In genomic region chr1:161013591-161014513, GRCh38 we compare ENCODE assay signal across 1 cellular context.
TF ChIP-seq lines count a peak whose summit lies in the region.

No MANE protein-coding gene starts in this region.

TF ChIP-seq in HepG2, 621 proteins besides CTCF, POLR2A, EP300 and RAD21 (continued from another document and continues in another):
- TF ChIP-seq TIGD3 (CRISPR knock-in tag; IDR thresholded peaks at IDR 0.05; ENCODE audit: borderline replicate concordance) (0 out of 2 replicates have a peak, but pooled peaks have one; percentile 63), FUBP1 (CRISPR knock-in tag; IDR thresholded peaks at IDR 0.05; ENCODE audit: borderline replicate concordance) (0 out of 2 replicates have a peak, but pooled peaks have one; percentile 53), CENPT (CRISPR knock-in tag; IDR thresholded peaks at IDR 0.05; ENCODE audit: low read depth) (no peak), SCMH1 (CRISPR knock-in tag; IDR thresholded peaks at IDR 0.05; ENCODE audit: borderline replicate concordance) (no peak), DRAP1 (CRISPR knock-in tag; IDR thresholded peaks at IDR 0.05) (peak; percentile 83), MAF1 (CRISPR knock-in tag; IDR thresholded peaks at IDR 0.05; ENCODE audit: borderline replicate concordance) (no peak), ZNF556 (CRISPR knock-in tag; IDR thresholded peaks at IDR 0.05; ENCODE audit: borderline replicate concordance) (peak; percentile 97; the same call in 1 of the 2 replicates), SPEN (CRISPR knock-in tag; IDR thresholded peaks at IDR 0.05; ENCODE audit: low read depth) (peak; percentile 89), ZFP41 (CRISPR knock-in tag; IDR thresholded peaks at IDR 0.05; ENCODE audit: borderline replicate concordance) (no peak), ZNF749 (CRISPR knock-in tag; IDR thresholded peaks at IDR 0.05; ENCODE audit: borderline replicate concordance) (peak; percentile 20; the same call in 1 of the 2 replicates), MIER2 (CRISPR knock-in tag; IDR thresholded peaks at IDR 0.05) (peak; percentile 75), RELA (CRISPR knock-in tag; IDR thresholded peaks at IDR 0.05) (0 out of 2 replicates have a peak, but pooled peaks have one; percentile 47), CENPBD1 (CRISPR knock-in tag; IDR thresholded peaks at IDR 0.05; ENCODE audit: borderline replicate concordance, low read depth) (no peak), FOSL2 (CRISPR knock-in tag; IDR thresholded peaks at IDR 0.05) (peak; percentile 95), FOXO4 (CRISPR knock-in tag; conservative IDR thresholded peaks at IDR 0.05) (no peak), ZNF569 (CRISPR knock-in tag; IDR thresholded peaks at IDR 0.05; ENCODE audit: borderline replicate concordance) (no peak), ZFP1 (CRISPR knock-in tag; IDR thresholded peaks at IDR 0.05) (peak; percentile 92), ZBTB4 (CRISPR knock-in tag; IDR thresholded peaks at IDR 0.05; ENCODE audit: borderline replicate concordance) (peak; percentile 43; the same call in 1 of the 2 replicates), NFYC (CRISPR knock-in tag; IDR thresholded peaks at IDR 0.05) (peak; percentile 56; the same call in 1 of the 2 replicates), TEF (CRISPR knock-in tag; IDR thresholded peaks at IDR 0.05) (no peak; the same call in 1 of the 2 replicates), ZNF180 (CRISPR knock-in tag; IDR thresholded peaks at IDR 0.05; ENCODE audit: borderline replicate concordance, low read depth) (no peak), ZNF598 (CRISPR knock-in tag; IDR thresholded peaks at IDR 0.05; ENCODE audit: borderline replicate concordance) (no peak), ZNF619 (CRISPR knock-in tag; IDR thresholded peaks at IDR 0.05) (peak; percentile 92; the same call in 1 of the 2 replicates), ZNF234 (CRISPR knock-in tag; conservative IDR thresholded peaks at IDR 0.05) (no peak), ZNF567 (CRISPR knock-in tag; IDR thresholded peaks at IDR 0.05; ENCODE audit: borderline replicate concordance) (0 out of 2 replicates have a peak, but pooled peaks have one; percentile 57), GPBP1L1 (CRISPR knock-in tag; IDR thresholded peaks at IDR 0.05) (no peak), ZNF784 (CRISPR knock-in tag; IDR thresholded peaks at IDR 0.05; ENCODE audit: borderline replicate concordance) (no peak; the same call in 1 of the 2 replicates), SAP130 (CRISPR knock-in tag; IDR thresholded peaks at IDR 0.05; ENCODE audit: low read depth) (peak; percentile 97), KLF11 (CRISPR knock-in tag; IDR thresholded peaks at IDR 0.05) (peak; percentile 69; the same call in 1 of the 2 replicates), NR2C2 (CRISPR knock-in tag; IDR thresholded peaks at IDR 0.05; ENCODE audit: borderline replicate concordance) (peak; percentile 81; the same call in 1 of the 2 replicates), TOE1 (CRISPR knock-in tag; IDR thresholded peaks at IDR 0.05) (peak; percentile 56; the same call in 1 of the 2 replicates), KMT2B (CRISPR knock-in tag; IDR thresholded peaks at IDR 0.05) (peak; percentile 72), MXD3 (CRISPR knock-in tag; IDR thresholded peaks at IDR 0.05) (0 out of 2 replicates have a peak, but pooled peaks have one; percentile 54), ZNF576 (CRISPR knock-in tag; IDR thresholded peaks at IDR 0.05) (no peak), MED1 (CRISPR knock-in tag; IDR thresholded peaks at IDR 0.05) (peak; percentile 95), ZMYM2 (CRISPR knock-in tag; IDR thresholded peaks at IDR 0.05) (peak; percentile 77), ZSCAN30 (CRISPR knock-in tag; IDR thresholded peaks at IDR 0.05) (0 out of 2 replicates have a peak, but pooled peaks have one; percentile 13), SP4 (CRISPR knock-in tag; IDR thresholded peaks at IDR 0.05) (peak; percentile 81; the same call in 1 of the 2 replicates), WIZ (CRISPR knock-in tag; IDR thresholded peaks at IDR 0.05) (peak; percentile 66), ZNF510 (CRISPR knock-in tag; IDR thresholded peaks at IDR 0.05; ENCODE audit: low read depth) (0 out of 2 replicates have a peak, but pooled peaks have one; percentile 58), ZNF343 (CRISPR knock-in tag; IDR thresholded peaks at IDR 0.05) (peak; percentile 94), ZFP36L2 (CRISPR knock-in tag; IDR thresholded peaks at IDR 0.05) (0 out of 2 replicates have a peak, but pooled peaks have one; percentile 21), MBNL3 (CRISPR knock-in tag; conservative IDR thresholded peaks at IDR 0.05) (no peak), SETDB1 (CRISPR knock-in tag; IDR thresholded peaks at IDR 0.05; ENCODE audit: borderline replicate concordance) (no peak), LCORL (IDR thresholded peaks at IDR 0.05) (0 out of 2 replicates have a peak, but pooled peaks have one; percentile 25), LCORL (CRISPR knock-in tag; IDR thresholded peaks at IDR 0.05) (peak; percentile 86; the same call in 1 of the 2 replicates), ATF2 (CRISPR knock-in tag; IDR thresholded peaks at IDR 0.05) (peak; percentile 98), FOXK2 (IDR thresholded peaks at IDR 0.05) (peak; percentile 53; the same call in 1 of the 2 replicates), SNAPC5 (CRISPR knock-in tag; IDR thresholded peaks at IDR 0.05; ENCODE audit: borderline replicate concordance) (no peak), FOXK1 (CRISPR knock-in tag; IDR thresholded peaks at IDR 0.05; ENCODE audit: borderline replicate concordance, low read depth) (0 out of 2 replicates have a peak, but pooled peaks have one; percentile 65), ARID2 (CRISPR knock-in tag; IDR thresholded peaks at IDR 0.05; ENCODE audit: borderline replicate concordance) (peak; percentile 61; the same call in 1 of the 2 replicates), BATF2 (CRISPR knock-in tag; IDR thresholded peaks at IDR 0.05) (no peak), ZFAT (CRISPR knock-in tag; conservative IDR thresholded peaks at IDR 0.05) (no peak), BCL6 (CRISPR knock-in tag; IDR thresholded peaks at IDR 0.05) (peak; percentile 85)
